1 cellular context compared by ENCODE assay signal in the genomic region with DNA sequence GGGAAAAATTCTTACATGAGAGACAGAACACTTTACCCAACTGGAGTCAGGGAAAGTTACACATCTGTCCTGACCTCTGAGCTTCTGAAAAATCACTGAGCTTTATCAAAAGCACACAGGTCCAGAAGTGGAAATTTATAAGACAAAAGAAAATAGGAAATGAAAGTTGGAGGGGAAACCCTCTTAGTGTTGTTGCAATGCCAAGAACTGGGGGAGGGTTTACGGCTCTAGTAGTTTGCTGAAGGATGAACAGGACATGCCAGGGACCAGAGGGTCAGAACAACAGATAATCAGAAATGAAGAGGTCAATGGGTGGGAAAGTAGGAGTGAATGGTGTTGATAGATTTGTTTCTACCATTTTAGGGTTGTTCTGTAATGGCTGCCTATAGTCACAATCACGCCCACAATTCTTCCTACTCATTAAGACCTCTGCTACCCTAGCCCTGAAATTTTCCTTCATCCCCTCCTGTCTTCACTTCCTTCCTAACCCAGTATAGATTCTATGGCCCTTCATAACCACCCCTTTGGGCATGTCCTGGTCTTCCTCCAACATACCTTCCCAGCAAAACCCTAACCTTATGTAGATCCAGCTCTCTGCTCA.
TF ChIP-seq lines count a peak whose summit lies in the region.

No MANE protein-coding gene starts in this region.

TF ChIP-seq in GM23338, 12 proteins besides CTCF, POLR2A, EP300 and RAD21 (continued from another document):
- TF ChIP-seq, protein P1, sequence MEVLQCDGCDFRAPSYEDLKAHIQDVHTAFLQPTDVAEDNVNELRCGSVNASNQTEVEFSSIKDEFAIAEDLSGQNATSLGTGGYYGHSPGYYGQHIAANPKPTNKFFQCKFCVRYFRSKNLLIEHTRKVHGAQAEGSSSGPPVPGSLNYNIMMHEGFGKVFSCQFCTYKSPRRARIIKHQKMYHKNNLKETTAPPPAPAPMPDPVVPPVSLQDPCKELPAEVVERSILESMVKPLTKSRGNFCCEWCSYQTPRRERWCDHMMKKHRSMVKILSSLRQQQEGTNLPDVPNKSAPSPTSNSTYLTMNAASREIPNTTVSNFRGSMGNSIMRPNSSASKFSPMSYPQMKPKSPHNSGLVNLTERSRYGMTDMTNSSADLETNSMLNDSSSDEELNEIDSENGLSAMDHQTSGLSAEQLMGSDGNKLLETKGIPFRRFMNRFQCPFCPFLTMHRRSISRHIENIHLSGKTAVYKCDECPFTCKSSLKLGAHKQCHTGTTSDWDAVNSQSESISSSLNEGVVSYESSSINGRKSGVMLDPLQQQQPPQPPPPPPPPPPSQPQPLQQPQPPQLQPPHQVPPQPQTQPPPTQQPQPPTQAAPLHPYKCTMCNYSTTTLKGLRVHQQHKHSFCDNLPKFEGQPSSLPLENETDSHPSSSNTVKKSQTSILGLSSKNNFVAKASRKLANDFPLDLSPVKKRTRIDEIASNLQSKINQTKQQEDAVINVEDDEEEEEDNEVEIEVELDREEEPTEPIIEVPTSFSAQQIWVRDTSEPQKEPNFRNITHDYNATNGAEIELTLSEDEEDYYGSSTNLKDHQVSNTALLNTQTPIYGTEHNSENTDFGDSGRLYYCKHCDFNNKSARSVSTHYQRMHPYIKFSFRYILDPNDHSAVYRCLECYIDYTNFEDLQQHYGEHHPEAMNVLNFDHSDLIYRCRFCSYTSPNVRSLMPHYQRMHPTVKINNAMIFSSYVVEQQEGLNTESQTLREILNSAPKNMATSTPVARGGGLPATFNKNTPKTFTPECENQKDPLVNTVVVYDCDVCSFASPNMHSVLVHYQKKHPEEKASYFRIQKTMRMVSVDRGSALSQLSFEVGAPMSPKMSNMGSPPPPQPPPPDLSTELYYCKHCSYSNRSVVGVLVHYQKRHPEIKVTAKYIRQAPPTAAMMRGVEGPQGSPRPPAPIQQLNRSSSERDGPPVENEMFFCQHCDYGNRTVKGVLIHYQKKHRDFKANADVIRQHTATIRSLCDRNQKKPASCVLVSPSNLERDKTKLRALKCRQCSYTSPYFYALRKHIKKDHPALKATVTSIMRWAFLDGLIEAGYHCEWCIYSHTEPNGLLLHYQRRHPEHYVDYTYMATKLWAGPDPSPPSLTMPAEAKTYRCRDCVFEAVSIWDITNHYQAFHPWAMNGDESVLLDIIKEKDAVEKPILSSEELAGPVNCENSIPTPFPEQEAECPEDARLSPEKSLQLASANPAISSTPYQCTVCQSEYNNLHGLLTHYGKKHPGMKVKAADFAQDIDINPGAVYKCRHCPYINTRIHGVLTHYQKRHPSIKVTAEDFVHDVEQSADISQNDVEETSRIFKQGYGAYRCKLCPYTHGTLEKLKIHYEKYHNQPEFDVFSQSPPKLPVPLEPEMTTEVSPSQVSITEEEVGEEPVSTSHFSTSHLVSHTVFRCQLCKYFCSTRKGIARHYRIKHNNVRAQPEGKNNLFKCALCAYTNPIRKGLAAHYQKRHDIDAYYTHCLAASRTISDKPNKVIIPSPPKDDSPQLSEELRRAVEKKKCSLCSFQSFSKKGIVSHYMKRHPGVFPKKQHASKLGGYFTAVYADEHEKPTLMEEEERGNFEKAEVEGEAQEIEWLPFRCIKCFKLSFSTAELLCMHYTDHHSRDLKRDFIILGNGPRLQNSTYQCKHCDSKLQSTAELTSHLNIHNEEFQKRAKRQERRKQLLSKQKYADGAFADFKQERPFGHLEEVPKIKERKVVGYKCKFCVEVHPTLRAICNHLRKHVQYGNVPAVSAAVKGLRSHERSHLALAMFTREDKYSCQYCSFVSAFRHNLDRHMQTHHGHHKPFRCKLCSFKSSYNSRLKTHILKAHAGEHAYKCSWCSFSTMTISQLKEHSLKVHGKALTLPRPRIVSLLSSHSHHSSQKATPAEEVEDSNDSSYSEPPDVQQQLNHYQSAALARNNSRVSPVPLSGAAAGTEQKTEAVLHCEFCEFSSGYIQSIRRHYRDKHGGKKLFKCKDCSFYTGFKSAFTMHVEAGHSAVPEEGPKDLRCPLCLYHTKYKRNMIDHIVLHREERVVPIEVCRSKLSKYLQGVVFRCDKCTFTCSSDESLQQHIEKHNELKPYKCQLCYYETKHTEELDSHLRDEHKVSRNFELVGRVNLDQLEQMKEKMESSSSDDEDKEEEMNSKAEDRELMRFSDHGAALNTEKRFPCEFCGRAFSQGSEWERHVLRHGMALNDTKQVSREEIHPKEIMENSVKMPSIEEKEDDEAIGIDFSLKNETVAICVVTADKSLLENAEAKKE (CRISPR knock-in tag; IDR thresholded peaks at IDR 0.05) = no peak
- TF ChIP-seq, protein P2, sequence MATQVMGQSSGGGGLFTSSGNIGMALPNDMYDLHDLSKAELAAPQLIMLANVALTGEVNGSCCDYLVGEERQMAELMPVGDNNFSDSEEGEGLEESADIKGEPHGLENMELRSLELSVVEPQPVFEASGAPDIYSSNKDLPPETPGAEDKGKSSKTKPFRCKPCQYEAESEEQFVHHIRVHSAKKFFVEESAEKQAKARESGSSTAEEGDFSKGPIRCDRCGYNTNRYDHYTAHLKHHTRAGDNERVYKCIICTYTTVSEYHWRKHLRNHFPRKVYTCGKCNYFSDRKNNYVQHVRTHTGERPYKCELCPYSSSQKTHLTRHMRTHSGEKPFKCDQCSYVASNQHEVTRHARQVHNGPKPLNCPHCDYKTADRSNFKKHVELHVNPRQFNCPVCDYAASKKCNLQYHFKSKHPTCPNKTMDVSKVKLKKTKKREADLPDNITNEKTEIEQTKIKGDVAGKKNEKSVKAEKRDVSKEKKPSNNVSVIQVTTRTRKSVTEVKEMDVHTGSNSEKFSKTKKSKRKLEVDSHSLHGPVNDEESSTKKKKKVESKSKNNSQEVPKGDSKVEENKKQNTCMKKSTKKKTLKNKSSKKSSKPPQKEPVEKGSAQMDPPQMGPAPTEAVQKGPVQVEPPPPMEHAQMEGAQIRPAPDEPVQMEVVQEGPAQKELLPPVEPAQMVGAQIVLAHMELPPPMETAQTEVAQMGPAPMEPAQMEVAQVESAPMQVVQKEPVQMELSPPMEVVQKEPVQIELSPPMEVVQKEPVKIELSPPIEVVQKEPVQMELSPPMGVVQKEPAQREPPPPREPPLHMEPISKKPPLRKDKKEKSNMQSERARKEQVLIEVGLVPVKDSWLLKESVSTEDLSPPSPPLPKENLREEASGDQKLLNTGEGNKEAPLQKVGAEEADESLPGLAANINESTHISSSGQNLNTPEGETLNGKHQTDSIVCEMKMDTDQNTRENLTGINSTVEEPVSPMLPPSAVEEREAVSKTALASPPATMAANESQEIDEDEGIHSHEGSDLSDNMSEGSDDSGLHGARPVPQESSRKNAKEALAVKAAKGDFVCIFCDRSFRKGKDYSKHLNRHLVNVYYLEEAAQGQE (IDR thresholded peaks at IDR 0.05; ENCODE audit: unreplicated experiment) = no peak
- TF ChIP-seq EZH2 (IDR thresholded peaks at IDR 0.05; ENCODE audit: low read depth, unreplicated experiment) (no peak), POLR2AphosphoS5 (IDR thresholded peaks at IDR 0.05; ENCODE audit: low read depth) (no peak)
TF ChIP-seq in GM23338: peak in this region for 0.
